ENCODE assay signal across 7 cellular contexts in the genomic region with DNA sequence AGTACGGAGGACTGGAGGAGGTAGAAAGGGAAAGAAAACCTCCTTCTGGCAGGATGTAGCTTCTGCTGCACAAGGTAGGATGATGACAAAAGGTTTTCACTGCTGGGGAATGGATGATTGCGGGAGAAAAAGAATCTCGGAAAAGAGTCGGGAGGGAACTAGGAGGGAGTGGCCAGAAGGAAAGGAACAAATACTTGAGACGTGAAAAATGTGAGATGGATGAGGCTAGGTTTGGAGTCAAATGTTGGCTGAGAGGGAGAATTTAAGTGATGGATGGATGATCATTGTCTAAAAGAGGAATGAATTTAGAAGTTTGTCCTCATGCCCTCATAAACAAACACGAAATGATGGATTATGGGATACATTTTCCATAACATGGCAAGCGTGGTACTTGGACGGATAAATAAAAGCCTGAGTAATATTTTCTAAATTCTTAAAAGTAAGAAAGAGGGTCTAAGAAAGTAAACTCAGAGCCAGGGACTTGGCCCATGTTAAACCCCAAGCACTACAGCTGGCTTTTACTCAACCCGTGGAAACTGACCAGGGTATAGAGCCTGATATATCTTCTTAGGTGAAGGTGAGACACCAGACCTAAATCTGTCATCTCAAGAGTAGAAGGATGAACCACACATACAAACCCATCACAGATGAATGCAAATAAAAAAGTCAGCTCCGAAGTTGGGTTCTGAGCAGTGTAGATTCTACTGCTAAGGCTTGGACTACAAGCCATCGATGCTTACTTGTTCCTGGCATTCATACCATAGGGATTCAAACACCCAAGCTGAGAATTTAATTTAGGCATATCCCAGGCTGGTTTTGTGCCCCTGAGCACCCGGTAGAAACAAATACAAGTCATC.
DNase-seq lines count a peak whose midpoint lies in the region; ATAC-seq and TF ChIP-seq lines count a peak whose summit lies in the region.

No MANE protein-coding gene starts in this region.

- H3K9ac ChIP-seq in Loucy (ENCODE audit: low read depth, low read length, poor library complexity, severe bottlenecking) (peak overlapping the region; percentile 94), iPS-18a (ENCODE audit: low read length) (peak overlapping the region; percentile 95)

- peak overlapping the region; percentile 90 for H3K4me3 Mint-ChIP-seq in activated T-helper 2 cell treated with anti-CD3 and anti-CD28 coated beads, Interferon-gamma antibody, Interleukin-2, Interleukin-4, amounts not matched to agents 10 μg/mL and 5 μg/mL and 100 μg/mL, durations not matched to agents 14 hours and 24 hours and 36 hours (ENCODE audit: low read depth)

- no peak for ATAC-seq in GM21576 (IDR thresholded peaks at IDR 0.05; ENCODE audit: unreplicated experiment)

- TF ChIP-seq POLR2A in spleen (IDR thresholded peaks at IDR 0.05): peak in 2 of 3 donors; percentile 56 to 61

- TF ChIP-seq CTCF in Loucy (conservative IDR thresholded peaks at IDR 0.05; ENCODE audit: low read length) (no peak), spleen (IDR thresholded peaks at IDR 0.05 in 8 of 11, conservative IDR thresholded peaks at IDR 0.05 in 3 of 11) (no peak)

- no peaks in the 10 kb centered on the region for H3K9me3 Mint-ChIP-seq in activated T-helper 2 cell treated with anti-CD3 and anti-CD28 coated beads, Interferon-gamma antibody, Interleukin-2, Interleukin-4, amounts not matched to agents 10 μg/mL and 5 μg/mL and 100 μg/mL, durations not matched to agents 14 hours and 24 hours and 36 hours

- H3K4me1 Mint-ChIP-seq in activated T-helper 2 cell treated with anti-CD3 and anti-CD28 coated beads, Interferon-gamma antibody, Interleukin-2, Interleukin-4, amounts not matched to agents 10 μg/mL and 5 μg/mL and 100 μg/mL, durations not matched to agents 14 hours and 24 hours and 36 hours (ENCODE audit: low read depth): peaks cover 54% of the 10 kb centered on the region

- H2AFZ ChIP-seq in Loucy (ENCODE audit: low read length): no peak overlapping the region

- intact Hi-C loops in activated T-helper 2 cell treated with anti-CD3 and anti-CD28 coated beads, Interferon-gamma antibody, Interleukin-2, Interleukin-4, amounts not matched to agents 10 μg/mL and 5 μg/mL and 100 μg/mL, durations not matched to agents 14 hours and 24 hours and 36 hours (cut with micrococcal nuclease): loop anchor here (2.0 to 5.0 kb wide), 4 partner anchors 29 to 988 kb away; a partner anchor contains a TSS
- intact Hi-C loops in spleen (cut with DNase I; ENCODE audit: low total_unique reads): loop anchor here (5.0 kb wide), 1 partner anchor 38 kb away; a partner anchor contains a TSS

- peak overlapping the region; percentile 79 for H3K4me2 ChIP-seq in Loucy (ENCODE audit: low read depth, low read length, poor library complexity, severe bottlenecking)

- H3K27ac ChIP-seq in iPS-18a (ENCODE audit: low read length): peak overlapping the region; percentile 77
- peak overlapping the region; percentile 97 to 99 (median 98) for H3K27ac ChIP-seq in spleen

- H3K36me3 Mint-ChIP-seq in activated T-helper 2 cell treated with anti-CD3 and anti-CD28 coated beads, Interferon-gamma antibody, Interleukin-2, Interleukin-4, amounts not matched to agents 10 μg/mL and 5 μg/mL and 100 μg/mL, durations not matched to agents 14 hours and 24 hours and 36 hours (ENCODE audit: low read depth): peaks cover 5% of the 10 kb centered on the region

- H3K27me3 Mint-ChIP-seq in activated T-helper 2 cell treated with anti-CD3 and anti-CD28 coated beads, Interferon-gamma antibody, Interleukin-2, Interleukin-4, amounts not matched to agents 10 μg/mL and 5 μg/mL and 100 μg/mL, durations not matched to agents 14 hours and 24 hours and 36 hours (ENCODE audit: low read depth): no peaks in the 10 kb centered on the region

- H3K36me3 ChIP-seq in Loucy (ENCODE audit: insufficient read depth, low read length) (no peaks in the 10 kb centered on the region), iPS-18a (ENCODE audit: control insufficient read depth, low read depth, low read length) (no peaks in the 10 kb centered on the region), spleen (peaks cover 0 to 21% (median 5%) of the 10 kb centered on the region in 6 donors)

- H3F3A ChIP-seq in Loucy (ENCODE audit: low read depth): peaks cover 19% of the 10 kb centered on the region

- H3K9me3 ChIP-seq in Loucy (ENCODE audit: insufficient read depth, low read depth, low read length): no peaks in the 10 kb centered on the region
- H3K9me3 ChIP-seq in iPS-18a (ENCODE audit: control insufficient read depth, low read depth, low read length): no peaks in the 10 kb centered on the region
- H3K9me3 ChIP-seq in spleen: no peaks in the 10 kb centered on the region

- DNase-seq in ELR (ENCODE audit: low read depth) (peak; percentile 68), spleen (no peak), NCI-H774 (lab: John Stamatoyannopoulos, UW) (no peak)
- DNase-seq in activated T-helper 2 cell treated with anti-CD3 and anti-CD28 coated beads, Interferon-gamma antibody, Interleukin-2, Interleukin-4, amounts not matched to agents 10 μg/mL and 5 μg/mL and 100 μg/mL, durations not matched to agents 14 hours and 24 hours and 36 hours (ENCODE audit: low spot score): no peak

- H3K9me2 ChIP-seq in Loucy (replicated peaks; ENCODE audit: low read depth, low read length): no peaks in the 10 kb centered on the region

- H3K4me1 ChIP-seq in Loucy (ENCODE audit: insufficient read depth, low read length, poor library complexity, severe bottlenecking) (peaks cover 29% of the 10 kb centered on the region), iPS-18a (ENCODE audit: control insufficient read depth, low read depth, low read length) (peaks cover 6% of the 10 kb centered on the region), spleen (peaks cover 4 to 56% (median 39%) of the 10 kb centered on the region in 6 donors)

- 16 to 27% (median 17%) methylated on average over 12 of the region's 12 CpGs for WGBS in spleen, 5 donors

- H3K79me2 ChIP-seq in Loucy (ENCODE audit: insufficient read depth, low read length): peaks cover 31% of the 10 kb centered on the region

- H3K27me3 ChIP-seq in Loucy (ENCODE audit: insufficient read depth, low read length, poor library complexity, severe bottlenecking) (no peaks in the 10 kb centered on the region), iPS-18a (ENCODE audit: control insufficient read depth, insufficient read depth, low read length) (no peaks in the 10 kb centered on the region), spleen (replicated peaks in 1 of 7) (no peaks in the 10 kb centered on the region)

- peak overlapping the region; percentile 87 for H3K4me3 ChIP-seq in Loucy (ENCODE audit: low read length, poor library complexity, severe bottlenecking)
- peak overlapping the region; percentile 88 for H3K4me3 ChIP-seq in iPS-18a (ENCODE audit: low read length)
- peak overlapping the region; percentile 38 to 83 (median 53) for H3K4me3 ChIP-seq in spleen

- H3K27ac Mint-ChIP-seq in activated T-helper 2 cell treated with anti-CD3 and anti-CD28 coated beads, Interferon-gamma antibody, Interleukin-2, Interleukin-4, amounts not matched to agents 10 μg/mL and 5 μg/mL and 100 μg/mL, durations not matched to agents 14 hours and 24 hours and 36 hours: peak overlapping the region; percentile 96

- H4K20me1 ChIP-seq in Loucy (ENCODE audit: insufficient read depth, low read length, poor library complexity, severe bottlenecking): peaks cover 4% of the 10 kb centered on the region
